In genomic region chr20:53808733-53809132, GRCh38 we compare ENCODE assay signal across 18 cellular contexts.
"Had no signal": no experiment of that assay in that cellular context is flagged by ENCODE, and none has a peak within 500 bp of the region (broad histone marks: within the 10 kb centered on the region; RNA-seq: fewer than 3 reads in every experiment).

No MANE protein-coding gene starts in this region.

- H3K9me3 Mint-ChIP-seq: IgD-negative memory B cell had no signal

- H3K36me3 ChIP-seq: MG63, Peyer's patch, SJCRH30 had no signal

- H3K27ac ChIP-seq: Peyer's patch, SJCRH30 had no signal

- H3K9me3 ChIP-seq: MG63, Peyer's patch, SJCRH30 had no signal

- H3K4me1 ChIP-seq: Peyer's patch had no signal

- DNase-seq: KBM-7, MG63, NCI-H1092, NCI-H146, NCI-H1694 treated with DMSO at 0.1 percent for 48 hours, NCI-H1930, NCI-H2107, NCI-H226, NCI-H446, NCI-H510A, NCI-H524 treated with DMSO at 0.1 percent for 48 hours, NCI-H774, Peyer's patch, SHP77 treated with DMSO at 0.1 percent for 48 hours, SJCRH30 had no signal

- H3K27me3 Mint-ChIP-seq: IgD-negative memory B cell had no signal

- H3K27ac Mint-ChIP-seq: IgD-negative memory B cell had no signal

- H3K4me3 ChIP-seq: MG63, Peyer's patch, SJCRH30 had no signal

- ATAC-seq: Right ventricle myocardium inferior, SK-N-SH treated with all-trans-retinoic acid at 6 μM for 48 hours had no signal

- H3K27me3 ChIP-seq: MG63, Peyer's patch, SJCRH30 had no signal

- H3K4me3 Mint-ChIP-seq: IgD-negative memory B cell had no signal

- H3K36me3 Mint-ChIP-seq: IgD-negative memory B cell had no signal
